Comparison of ENCODE assay signal across 8 cellular contexts in the genomic region with DNA sequence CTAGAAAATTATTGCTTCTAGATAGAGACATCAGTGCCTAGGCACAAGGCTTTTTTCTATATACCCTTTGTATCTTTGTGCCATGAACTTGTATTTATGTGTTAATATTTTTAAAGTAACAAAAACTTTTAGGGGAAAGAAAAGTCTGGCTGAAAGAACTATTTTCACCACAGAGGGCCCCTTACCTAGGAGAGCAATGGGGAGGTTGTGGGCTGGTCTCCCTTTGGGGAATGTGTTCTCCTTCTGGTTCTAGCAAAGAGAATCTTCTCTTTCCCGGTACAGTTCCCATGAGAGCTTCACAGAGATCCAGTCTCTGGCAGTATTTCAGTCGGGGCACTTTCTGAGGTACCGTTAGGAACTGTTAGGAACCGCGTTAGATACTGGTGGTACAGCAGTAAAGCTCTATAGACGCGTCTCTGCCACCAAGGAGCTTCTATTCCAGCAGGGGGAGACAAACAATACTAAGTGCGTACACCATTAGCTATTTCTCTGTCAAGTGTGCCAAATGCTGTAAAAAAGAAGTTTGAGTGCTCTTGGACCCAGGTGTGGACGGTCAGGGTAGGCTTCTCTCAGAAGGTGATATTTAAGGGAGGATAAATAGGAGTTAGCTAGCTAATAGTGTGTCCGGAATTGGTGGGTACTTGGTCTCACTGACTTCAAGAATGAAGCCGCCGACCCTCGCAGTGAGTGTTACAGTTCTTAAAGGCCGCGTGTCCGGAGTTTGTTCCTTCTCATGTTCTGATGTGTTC. TPM values are rescaled to one million over a fixed set of nuclear protein-coding genes. Genes with fewer than 3 reads are reported as not detected.
DNase-seq lines count a peak whose midpoint lies in the region; ATAC-seq and TF ChIP-seq lines count a peak whose summit lies in the region.

No MANE protein-coding gene starts in this region.

- no peak overlapping the region for H3K4me3 ChIP-seq in OCI-LY1 (ENCODE audit: low read depth, low read length, poor library complexity, severe bottlenecking)
- no peak overlapping the region for H3K4me3 ChIP-seq in ovary

- H3K27me3 ChIP-seq in OCI-LY1 (ENCODE audit: insufficient read depth, low read length) (no peaks in the 10 kb centered on the region), ovary (no peaks in the 10 kb centered on the region)

- H3K9me3 ChIP-seq in OCI-LY1 (ENCODE audit: low read length) (no peaks in the 10 kb centered on the region), ovary (no peaks in the 10 kb centered on the region)

- H3K79me2 ChIP-seq in OCI-LY1 (ENCODE audit: insufficient read depth, low read length) = no peaks in the 10 kb centered on the region

- H3K9me2 ChIP-seq in OCI-LY1 (ENCODE audit: low read depth, low read length) = no peaks in the 10 kb centered on the region

- TF ChIP-seq EP300 in ovary (IDR thresholded peaks at IDR 0.05) = no peak

- intact Hi-C loops in ovary (cut with DNase I) = no loop called here

- TF ChIP-seq POLR2A in ovary (IDR thresholded peaks at IDR 0.05) = no peak

- DNase-seq in DMS53 (lab: John Stamatoyannopoulos, UW) (peak; percentile 79), HK-2 (ENCODE audit: unreplicated experiment) (peak; percentile 28), germinal center (ENCODE audit: low spot score) (peak; percentile 60), ovary (no peak), NCI-H187 treated with DMSO at 0.1 percent for 48 hours (lab: John Stamatoyannopoulos, UW) (no peak)
- DNase-seq in activated effector memory CD4-positive, alpha-beta T cell treated with anti-CD3 and anti-CD28 coated beads, Interleukin-2, amount 50 U/mL, for 16 hours = peak; percentile 67

- H2AFZ ChIP-seq in OCI-LY1 (ENCODE audit: low read length) = no peak overlapping the region

- no peak overlapping the region for H3K4me2 ChIP-seq in OCI-LY1 (ENCODE audit: low read length)

- ATAC-seq in GM21528 (IDR thresholded peaks at IDR 0.05; ENCODE audit: low FRiP score, unreplicated experiment) = no peak

- no peaks in the 10 kb centered on the region for H3F3A ChIP-seq in OCI-LY1 (ENCODE audit: insufficient read depth, low read length)

- TF ChIP-seq CTCF in OCI-LY1 (IDR thresholded peaks at IDR 0.05; ENCODE audit: low read length) (peak; percentile 76), ovary (IDR thresholded peaks at IDR 0.05) (peak in 2 of 3 donors; percentile 13 to 30)

- H4K20me1 ChIP-seq in OCI-LY1 (ENCODE audit: insufficient read depth, low read length) = no peaks in the 10 kb centered on the region

- H3K27ac ChIP-seq in OCI-LY1 (ENCODE audit: low read depth, low read length, poor library complexity, severe bottlenecking) (no peak overlapping the region), ovary (no peak overlapping the region)

- H3K36me3 ChIP-seq in OCI-LY1 (ENCODE audit: insufficient read depth, low read length) = no peaks in the 10 kb centered on the region
- H3K36me3 ChIP-seq in ovary = no peaks in the 10 kb centered on the region

- H3K4me1 ChIP-seq in OCI-LY1 (ENCODE audit: insufficient read depth, low read length, severe bottlenecking) (no peaks in the 10 kb centered on the region), ovary (ENCODE audit: insufficient read depth) (no peaks in the 10 kb centered on the region)

- 46 to 50% (median 48%) methylated on average over 16 of the region's 16 CpGs for WGBS in ovary, 3 donors

- H3K9ac ChIP-seq in OCI-LY1 (ENCODE audit: low read length) = no peak overlapping the region

RNA-seq across cellular contexts. Expression of a gene that starts 4.6 kb away (rescaled TPM):
- total RNA-seq in ovary = 1 to 10 TPM in 1 of 7 donors, under 1 TPM in 2, not detected in 4; 0.43 to 2.5 (median 0.66) TPM
- not detected for polyA plus RNA-seq in ovary

RNA-seq across cellular contexts. Expression of a gene that starts 40.2 kb away (rescaled TPM):
- 10 to 100 TPM; 25.2 to 55.3 (median 28.3) TPM for total RNA-seq in ovary
- 10 to 100 TPM; 34.2 to 69.7 TPM for polyA plus RNA-seq in ovary

RNA-seq across cellular contexts. Expression of a gene that starts 41.4 kb away (rescaled TPM):
- total RNA-seq in ovary = not detected
- not detected for polyA plus RNA-seq in ovary

Comparison
In these comparisons a context has a peak if more than half of its experiments do, and no peak if none do; other contexts are left out.
1. DNase-seq: peak in DMS53 (single experiment), HK-2 (single experiment), activated effector memory CD4-positive, alpha-beta T cell treated with anti-CD3 and anti-CD28 coated beads, Interleukin-2, amount 50 U/mL, for 16 hours (single experiment) and germinal center (single experiment); none in ovary (0 of 5) and NCI-H187 treated with DMSO at 0.1 percent for 48 hours (single experiment).